In the genomic region with DNA sequence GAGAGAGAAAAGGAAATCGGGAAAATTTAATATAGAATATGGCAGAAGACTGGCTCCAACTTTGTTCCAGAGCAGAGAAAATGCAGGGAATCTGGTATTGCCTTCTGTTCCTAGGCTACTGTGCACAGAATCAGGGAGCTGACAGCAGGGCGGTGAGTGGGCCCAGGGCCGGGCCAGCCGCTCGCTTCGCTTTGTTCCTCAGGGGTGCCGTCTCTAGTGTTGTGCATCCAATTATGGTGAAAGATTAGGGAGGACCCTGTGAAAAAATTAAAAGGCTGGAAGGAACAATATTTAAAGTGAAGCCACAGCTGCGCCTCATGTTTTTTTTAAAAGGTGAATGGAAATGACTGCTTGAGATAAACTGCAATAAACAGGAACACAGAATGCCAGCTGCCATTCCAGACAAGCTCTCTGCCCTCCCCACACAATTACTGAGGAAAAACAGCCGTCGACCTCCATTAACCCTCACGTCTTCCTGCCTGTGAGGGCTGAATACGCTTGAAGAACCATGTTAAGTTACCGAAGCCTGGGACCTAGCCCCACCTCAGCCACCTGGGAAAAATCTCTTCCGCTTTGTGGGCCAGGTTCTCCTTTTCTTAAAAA, we compare ENCODE assay signal across 10 cellular contexts. TPM values are rescaled to one million over a fixed set of nuclear protein-coding genes. Genes with fewer than 3 reads are reported as not detected.
DNase-seq lines count a peak whose midpoint lies in the region; ATAC-seq and TF ChIP-seq lines count a peak whose summit lies in the region.
"Had no signal": no experiment of that assay in that cellular context is flagged by ENCODE, and none has a peak within 500 bp of the region (broad histone marks: within the 10 kb centered on the region; RNA-seq: fewer than 3 reads in every experiment).

No MANE protein-coding gene starts in this region.

- in situ Hi-C loops in G401 (cut with HindIII; ENCODE audit: low sequenced_read_pairs), result no loop called here

- ATAC-seq in Right ventricle myocardium superior (ENCODE audit: poor library complexity) (peak; percentile 40), omental fat pad (ENCODE audit: low FRiP score) (no peak)
- ATAC-seq: stimulated activated naive CD8-positive, alpha-beta T cell treated with anti-CD3 and anti-CD28 coated beads, Interleukin-15, amount 100 ng/mL, for 72 hours had no signal

- TF ChIP-seq CTCF in omental fat pad (IDR thresholded peaks at IDR 0.05), result no peak

- intact Hi-C loops in Right ventricle myocardium superior (cut with DNase I), result no loop called here

- DNase-seq in G401 (ENCODE audit: low spot score) (peak; percentile 71), NCI-H526 (lab: John Stamatoyannopoulos, UW) (peak; percentile 17 to 59), Right ventricle myocardium superior (no peak), renal cortical epithelial cell (ENCODE audit: low read depth) (peak; percentile 52), AG08396 (ENCODE audit: low spot score) (no peak), omental fat pad (ENCODE audit: low spot score) (no peak)
- DNase-seq in stimulated activated CD4-positive, alpha-beta T cell treated with anti-CD3 and anti-CD28 coated beads, Interleukin-2, amount 100 ng/mL, for 48 hours, result no peak
- DNase-seq in central memory CD4-positive, alpha-beta T cell, result no peak
- DNase-seq: activated T-cell treated with anti-CD3 and anti-CD28 coated beads, Interleukin-2, amount 50 U/mL, for 1 hour; stimulated activated naive CD8-positive, alpha-beta T cell treated with anti-CD3 and anti-CD28 coated beads, Interleukin-15, amount 100 ng/mL, for 72 hours had no signal

RNA-seq across cellular contexts. Expression of a gene that starts 16.9 kb away (rescaled TPM):
- total RNA-seq in G401 (2014; rRNA removed; shearing (Covaris generic)), result 0.25 and 5.0 TPM in 2 replicates
- total RNA-seq in Right ventricle myocardium superior (56.2 TPM), renal cortical epithelial cell (4.0 and 13.5 TPM in 2 replicates), omental fat pad (10 to 100 TPM in 1 of 4 donors, 1 to 10 TPM in 3; 2.7 to 13.9 (median 6.0) TPM)

Comparison
In these comparisons a context has a peak if more than half of its experiments do, and no peak if none do; other contexts are left out.
1. DNase-seq: peak in G401 (single experiment), NCI-H526 (2 of 2) and renal cortical epithelial cell (single experiment); none in Right ventricle myocardium superior (single experiment), stimulated activated CD4-positive, alpha-beta T cell treated with anti-CD3 and anti-CD28 coated beads, Interleukin-2, amount 100 ng/mL, for 48 hours (0 of 2), central memory CD4-positive, alpha-beta T cell (single experiment), AG08396 (single experiment) and omental fat pad (single experiment).